10 cellular contexts compared by ENCODE assay signal in the genomic region with DNA sequence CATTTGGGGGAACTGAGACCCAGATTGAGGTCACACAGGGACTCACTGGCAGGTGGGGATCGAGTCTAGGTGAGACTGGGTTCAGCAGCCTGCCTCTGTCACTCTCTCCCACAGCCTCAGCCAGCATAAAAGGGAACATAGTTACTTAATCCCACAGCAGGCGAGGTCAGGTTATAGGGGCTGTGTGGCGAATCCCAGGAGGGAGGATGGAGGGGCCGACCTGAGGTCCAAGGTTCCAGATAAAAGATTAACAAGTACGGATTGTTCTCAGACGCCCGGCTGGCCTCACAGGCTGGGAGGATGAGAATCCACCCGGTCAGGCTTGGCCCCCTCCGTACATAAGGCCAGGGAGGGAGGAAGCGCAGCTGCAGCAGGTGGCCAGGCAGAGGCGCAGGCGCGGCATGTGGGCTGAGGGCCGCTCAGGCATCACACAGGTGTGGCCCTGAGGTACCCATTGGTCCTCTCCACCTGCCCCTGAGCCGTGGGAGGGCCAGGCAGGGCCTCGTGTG. TPM values are rescaled to one million over a fixed set of nuclear protein-coding genes. Genes with fewer than 3 reads are reported as not detected.
DNase-seq lines count a peak whose midpoint lies in the region; ATAC-seq and TF ChIP-seq lines count a peak whose summit lies in the region.
"Had no signal": no experiment of that assay in that cellular context is flagged by ENCODE, and none has a peak within 500 bp of the region (broad histone marks: within the 10 kb centered on the region; RNA-seq: fewer than 3 reads in every experiment).

No MANE protein-coding gene starts in this region.

- H4K91ac ChIP-seq in mesenchymal stem cell (ENCODE audit: low read length): no peak overlapping the region

- peak; percentile 65 for DNase-seq in GM10266 (ENCODE audit: extremely low spot score)
- DNase-seq in NCI-H69 (lab: John Stamatoyannopoulos, UW): peak; percentile 78
- peak; percentile 37 for DNase-seq in kidney glomerular epithelial cell (lab: John Stamatoyannopoulos, UW)
- no peak for DNase-seq in GM23248
- no peak for DNase-seq in foreskin fibroblast
- no peak for DNase-seq in cardiac septum (ENCODE audit: low spot score)
- DNase-seq in mesenchymal stem cell: no peak

- H3K4me3 ChIP-seq in GM23248 (no peak overlapping the region), foreskin fibroblast (ENCODE audit: low read depth in 1 of 2, low read length in 2 of 2) (no peak overlapping the region), mesenchymal stem cell (ENCODE audit: insufficient read depth in 1 of 2, low read depth in 1 of 2, low read length in 2 of 2) (no peak overlapping the region)
- H3K4me3 ChIP-seq: cardiac muscle cell, skin epidermis had no signal

- no peaks in the 10 kb centered on the region for H3K9me3 ChIP-seq in GM23248 (ENCODE audit: low read depth)
- no peaks in the 10 kb centered on the region for H3K9me3 ChIP-seq in mesenchymal stem cell (ENCODE audit: control insufficient read depth, low read length)

- intact Hi-C loops in cardiac septum (cut with DNase I): no loop called here

- peaks cover 8% of the 10 kb centered on the region; the same call in 1 of the 2 replicates for H3K4me1 ChIP-seq in GM23248 (ENCODE audit: insufficient read depth)
- H3K4me1 ChIP-seq in mesenchymal stem cell (ENCODE audit: control insufficient read depth, insufficient read depth, low read depth, low read length): peaks cover 14% of the 10 kb centered on the region

- WGBS in GM23248 (ENCODE audit: low coverage in 1 of 2, low lambda C conversion rate in 2 of 2, missing lambda C conversion rate in 2 of 2), 2 experiments: 78 to 79% methylated on average over 16 of the region's 16 CpGs
- 62% methylated on average over 16 of the region's 16 CpGs for WGBS in mesenchymal stem cell

- H3K9ac ChIP-seq in GM23248 (no peak overlapping the region), mesenchymal stem cell (ENCODE audit: low read length) (no peak overlapping the region)

- H2AK5ac ChIP-seq in mesenchymal stem cell (ENCODE audit: low read length, severe bottlenecking): no peak overlapping the region

- H3K4me2 ChIP-seq in GM23248 (ENCODE audit: unreplicated experiment) (no peak overlapping the region), mesenchymal stem cell (ENCODE audit: low read length, poor library complexity, severe bottlenecking) (no peak overlapping the region)

- no peak overlapping the region for H4K8ac ChIP-seq in mesenchymal stem cell (ENCODE audit: low read length)

- H3K18ac ChIP-seq in mesenchymal stem cell (ENCODE audit: low read depth in 1 of 2, low read length in 2 of 2): no peak overlapping the region

- H2BK15ac ChIP-seq in mesenchymal stem cell (ENCODE audit: low read depth, poor library complexity, severe bottlenecking): no peak overlapping the region

- H3K23ac ChIP-seq in mesenchymal stem cell (ENCODE audit: low read length in 2 of 2): no peak overlapping the region

- H2BK120ac ChIP-seq in mesenchymal stem cell (ENCODE audit: low read depth, low read length): no peak overlapping the region

- no peak overlapping the region for H2BK12ac ChIP-seq in mesenchymal stem cell (ENCODE audit: low read length in 2 of 2)

- TF ChIP-seq CTCF in GM10266 (IDR thresholded peaks at IDR 0.05; ENCODE audit: control insufficient read depth, insufficient read depth, low read depth, missing control alignments) (no peak), foreskin fibroblast (IDR thresholded peaks at IDR 0.05; ENCODE audit: low read depth, low read length) (no peak)

- H3K79me2 ChIP-seq in GM23248 (ENCODE audit: insufficient read depth): no peaks in the 10 kb centered on the region

- no peak overlapping the region for H3K4ac ChIP-seq in mesenchymal stem cell (ENCODE audit: low read depth in 1 of 2, low read length in 2 of 2)

- H3K27ac ChIP-seq in GM23248 (no peak overlapping the region), mesenchymal stem cell (ENCODE audit: low read length, poor library complexity, severe bottlenecking) (no peak overlapping the region)
- H3K27ac ChIP-seq: cardiac muscle cell had no signal

- H4K20me1 ChIP-seq in GM23248 (ENCODE audit: insufficient read depth): no peaks in the 10 kb centered on the region

- no peak overlapping the region for H3K14ac ChIP-seq in mesenchymal stem cell (ENCODE audit: low read length in 2 of 2)

- no peaks in the 10 kb centered on the region for H3F3A ChIP-seq in GM23248 (ENCODE audit: insufficient read depth)

- H3K9me2 ChIP-seq in GM23248 (ENCODE audit: insufficient read depth): no peaks in the 10 kb centered on the region

- H3K79me1 ChIP-seq in mesenchymal stem cell (replicated peaks; ENCODE audit: low read length, poor library complexity, severe bottlenecking): no peaks in the 10 kb centered on the region

- H2BK5ac ChIP-seq in mesenchymal stem cell (ENCODE audit: low read depth, low read length, poor library complexity, severe bottlenecking): no peak overlapping the region

- H3K27me3 ChIP-seq in GM23248 (replicated peaks; ENCODE audit: insufficient read depth) (no peaks in the 10 kb centered on the region), mesenchymal stem cell (ENCODE audit: control insufficient read depth in 1 of 2, insufficient read depth in 1 of 2, low read length in 2 of 2) (peaks cover 0 to 55% of the 10 kb centered on the region in 2 experiments)

- in situ Hi-C loops in GM23248 (cut with MboI): no loop called here

- ATAC-seq in GM21447 (IDR thresholded peaks at IDR 0.05; ENCODE audit: unreplicated experiment): peak; percentile 33

- H3K36me3 ChIP-seq in GM23248 (ENCODE audit: low read depth) (no peaks in the 10 kb centered on the region), mesenchymal stem cell (ENCODE audit: control insufficient read depth in 1 of 2, insufficient read depth in 2 of 2, low read depth in 1 of 2, low read length in 2 of 2) (peaks cover 0 to 3% of the 10 kb centered on the region in 2 experiments)
- H3K36me3 ChIP-seq: cardiac muscle cell had no signal

- H2AFZ ChIP-seq in GM23248 (no peak overlapping the region), mesenchymal stem cell (ENCODE audit: low read depth, low read length) (no peak overlapping the region)

RNA-seq across cellular contexts. Expression of gene SUSD3, which starts 3.3 kb away (rescaled TPM):
- total RNA-seq in GM23248 (2014; rRNA removed; shearing (Covaris generic)): 0.43 and 0.63 TPM in 2 replicates
- not detected in 2 replicates for polyA plus RNA-seq in GM23248 (2016; fragmentation: Nextera tagmentation; extraction: Ambion mirVana)
- 1.1 TPM for total RNA-seq in cardiac septum
- polyA plus RNA-seq in mesenchymal stem cell (2013, experiment 1 of 2): 0.03 TPM
- not detected for polyA plus RNA-seq in mesenchymal stem cell (2013, experiment 2 of 2)
- total RNA-seq: cardiac muscle cell had no signal
- polyA plus RNA-seq: cardiac muscle cell had no signal

RNA-seq across cellular contexts. Expression of gene CARD19, which starts 34.2 kb away (rescaled TPM):
- 48.8 and 54.1 TPM in 2 replicates for total RNA-seq in GM23248 (2014; rRNA removed; shearing (Covaris generic))
- polyA plus RNA-seq in GM23248 (2016; fragmentation: Nextera tagmentation; extraction: Ambion mirVana): 58.6 and 69.5 TPM in 2 replicates
- total RNA-seq in cardiac septum: 45.1 TPM
- polyA plus RNA-seq in mesenchymal stem cell (2013, experiment 1 of 2): 66.8 TPM
- polyA plus RNA-seq in mesenchymal stem cell (2013, experiment 2 of 2): 66.1 TPM

Comparison
In these comparisons a context has a peak if more than half of its experiments do, and no peak if none do; other contexts are left out.
1. DNase-seq: peak in GM10266 (single experiment), NCI-H69 (single experiment) and kidney glomerular epithelial cell (single experiment); none in GM23248 (single experiment), foreskin fibroblast (0 of 2), cardiac septum (single experiment) and mesenchymal stem cell (single experiment).